ENCODE assay signal across 12 cellular contexts in the genomic region with DNA sequence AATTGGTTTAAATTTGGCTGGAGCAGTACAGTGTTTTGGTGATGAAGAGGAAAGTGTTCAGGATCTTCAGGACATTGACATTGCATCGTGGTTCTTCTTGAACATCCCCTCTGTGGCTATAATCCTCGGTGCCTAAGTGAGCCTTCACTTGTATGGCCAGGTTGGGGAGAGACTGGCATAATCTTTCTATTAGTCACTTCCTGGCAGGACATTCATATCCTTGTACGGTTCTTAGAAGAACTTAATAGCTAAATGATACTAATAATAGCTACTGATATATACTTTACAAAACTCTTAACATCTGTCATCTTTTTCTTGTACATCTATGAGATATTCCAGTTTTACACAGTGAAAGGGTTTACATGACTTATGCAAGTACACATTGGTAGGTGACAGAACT. TPM values are rescaled to one million over a fixed set of nuclear protein-coding genes. Genes with fewer than 3 reads are reported as not detected.
DNase-seq lines count a peak whose midpoint lies in the region; TF ChIP-seq lines count a peak whose summit lies in the region.
"Had no signal": no experiment of that assay in that cellular context is flagged by ENCODE, and none has a peak within 500 bp of the region (broad histone marks: within the 10 kb centered on the region; RNA-seq: fewer than 3 reads in every experiment).

No MANE protein-coding gene starts in this region.

- no peaks in the 10 kb centered on the region for H3K27me3 Mint-ChIP-seq in osteocyte (ENCODE audit: unreplicated experiment)

- peak overlapping the region; percentile 88 for H3K27ac Mint-ChIP-seq in osteocyte (ENCODE audit: unreplicated experiment)
- H3K27ac Mint-ChIP-seq: neural progenitor cell had no signal

- H3K4me3 Mint-ChIP-seq in osteocyte (ENCODE audit: unreplicated experiment), result no peak overlapping the region
- H3K4me3 Mint-ChIP-seq: neural progenitor cell had no signal

- TF ChIP-seq CTCF in osteocyte (IDR thresholded peaks at IDR 0.05), result no peak

- H3K9me3 Mint-ChIP-seq in osteocyte (ENCODE audit: unreplicated experiment), result no peaks in the 10 kb centered on the region
- H3K9me3 Mint-ChIP-seq: neural progenitor cell had no signal

- DNase-seq in DMS53 (lab: John Stamatoyannopoulos, UW) (peak; percentile 60), NCI-H226 (peak; percentile 87), epidermal melanocyte (ENCODE audit: insufficient read length, low spot score) (peak; percentile 45), osteocyte (ENCODE audit: extremely low spot score, unreplicated experiment) (no peak), NCI-H1417 treated with DMSO at 0.1 percent for 48 hours (lab: John Stamatoyannopoulos, UW) (no peak), NOMO-1 (lab: John Stamatoyannopoulos, UW; ENCODE audit: unreplicated experiment in 2 of 2) (no peak), T-helper 1 cell (no peak), NCI-H2081 (lab: John Stamatoyannopoulos, UW) (no peak)
- DNase-seq: activated CD4-positive, alpha-beta T cell treated with anti-CD3 and anti-CD28 coated beads, Interleukin-2, amount 50 U/mL, for 4 hours; effector memory CD4-positive, alpha-beta T cell; GF-D8 had no signal

- peaks cover 14% of the 10 kb centered on the region for H3K36me3 Mint-ChIP-seq in osteocyte (ENCODE audit: unreplicated experiment)

- peaks cover 23% of the 10 kb centered on the region for H3K4me1 Mint-ChIP-seq in osteocyte (ENCODE audit: unreplicated experiment)
- H3K4me1 Mint-ChIP-seq: neural progenitor cell had no signal

RNA-seq across cellular contexts. Expression of gene CELF3, which starts 35.8 kb away (rescaled TPM):
- not detected in 2 replicates for total RNA-seq in osteocyte

RNA-seq across cellular contexts. Expression of gene RIIAD1, which starts 40.5 kb away (rescaled TPM):
- total RNA-seq in osteocyte, result not detected in 2 replicates

Comparison
In these comparisons a context has a peak if more than half of its experiments do, and no peak if none do; other contexts are left out.
1. DNase-seq: peak in DMS53 (single experiment), NCI-H226 (single experiment) and epidermal melanocyte (single experiment); none in osteocyte (single experiment), NCI-H1417 treated with DMSO at 0.1 percent for 48 hours (single experiment), NOMO-1 (0 of 2), T-helper 1 cell (0 of 5) and NCI-H2081 (0 of 2).